In genomic region chr19:45130888-45131615, GRCh38 we compare ENCODE assay signal across 8 cellular contexts. TPM values are rescaled to one million over a fixed set of nuclear protein-coding genes. Genes with fewer than 3 reads are reported as not detected.
DNase-seq lines count a peak whose midpoint lies in the region; ATAC-seq, FAIRE-seq and TF ChIP-seq lines count a peak whose summit lies in the region.

No MANE protein-coding gene starts in this region.

- no peak for FAIRE-seq in frontal cortex (lab: Jason Lieb, UNC)

- H3K4me3 ChIP-seq in heart left ventricle, result no peak overlapping the region

- no peaks in the 10 kb centered on the region for H3K27me3 ChIP-seq in heart left ventricle

- peak in 2 of 12 donors; percentile 6 to 13 for TF ChIP-seq CTCF in heart left ventricle (IDR thresholded peaks at IDR 0.05)

- DNase-seq in heart left ventricle, result no peak
- DNase-seq in left ventricle myocardium superior, result no peak
- DNase-seq in NCI-H345 treated with DMSO at 0.1 percent for 48 hours (lab: John Stamatoyannopoulos, UW; ENCODE audit: unreplicated experiment), result peak; percentile 92
- no peak for DNase-seq in frontal cortex (ENCODE audit: low spot score in 2 of 2)
- DNase-seq in T-helper 1 cell, result no peak

- WGBS in heart left ventricle, 4 donors, result 68 to 72% (median 70%) methylated on average over 12 to 13 of the region's 13 CpGs

- ATAC-seq in heart left ventricle (peak in 3 of 4 donors; percentile 26 to 34 (median 28)), left ventricle myocardium superior (no peak), GM19035 (IDR thresholded peaks at IDR 0.05; ENCODE audit: unreplicated experiment) (no peak)

- H3K36me3 ChIP-seq in heart left ventricle, result no peaks in the 10 kb centered on the region

- H3K9me3 ChIP-seq in heart left ventricle, result no peaks in the 10 kb centered on the region

- no peak overlapping the region for H3K27ac ChIP-seq in heart left ventricle
- H3K27ac ChIP-seq in cingulate gyrus (ENCODE audit: low read depth, low read length), result peak overlapping the region; percentile 47
- peak overlapping the region; percentile 44 for H3K27ac ChIP-seq in temporal lobe (ENCODE audit: low read depth, low read length)

- peaks cover 0 to 5% (median under 1%) of the 10 kb centered on the region in 12 donors for H3K4me1 ChIP-seq in heart left ventricle

- no peak for TF ChIP-seq POLR2A in heart left ventricle (IDR thresholded peaks at IDR 0.05)

- intact Hi-C loops in heart left ventricle (cut with DNase I), result no loop called here
- intact Hi-C loops in left ventricle myocardium superior (cut with micrococcal nuclease), result no loop called here

RNA-seq across cellular contexts. Expression of gene NKPD1, which starts 29.7 kb away (rescaled TPM):
- total RNA-seq in heart left ventricle, result under 1 TPM in 3 of 9 donors, not detected in 6; 0.09 to 0.28 (median 0.09) TPM
- polyA plus RNA-seq in heart left ventricle, result under 1 TPM in 1 of 2 donors, not detected in 1; 0.18 TPM
- total RNA-seq in left ventricle myocardium superior, result 0.07 TPM
- total RNA-seq in temporal lobe, result 0.49 TPM
- total RNA-seq in frontal cortex, result 1.2 TPM

RNA-seq across cellular contexts. Expression of gene PPP1R37, which starts 38.1 kb away (rescaled TPM):
- total RNA-seq in heart left ventricle (10 to 100 TPM; 16.0 to 33.7 (median 17.1) TPM), left ventricle myocardium superior (16.0 TPM), temporal lobe (18.9 TPM), frontal cortex (24.1 TPM)
- polyA plus RNA-seq in heart left ventricle, result 10 to 100 TPM; 24.0 to 27.9 TPM

RNA-seq across cellular contexts. Expression of gene TRAPPC6A, which starts 47.0 kb away (rescaled TPM):
- total RNA-seq in heart left ventricle (10 to 100 TPM in 8 of 9 donors, 1 to 10 TPM in 1; 7.7 to 22.8 (median 18.6) TPM), left ventricle myocardium superior (13.7 TPM), temporal lobe (2.7 TPM), frontal cortex (2.9 TPM)
- 10 to 100 TPM; 12.3 to 19.2 TPM for polyA plus RNA-seq in heart left ventricle

RNA-seq across cellular contexts. Expression of gene BLOC1S3, which starts 47.5 kb away (rescaled TPM):
- total RNA-seq in heart left ventricle (1 to 10 TPM; 2.9 to 8.1 (median 4.8) TPM), left ventricle myocardium superior (6.0 TPM), temporal lobe (3.4 TPM), frontal cortex (3.3 TPM)
- polyA plus RNA-seq in heart left ventricle, result 1 to 10 TPM; 2.0 to 8.0 TPM

RNA-seq across cellular contexts. Expression of gene GEMIN7, which starts 52.0 kb away (rescaled TPM):
- total RNA-seq in heart left ventricle (10 to 100 TPM; 11.4 to 22.0 (median 17.0) TPM), left ventricle myocardium superior (14.4 TPM), temporal lobe (5.9 TPM), frontal cortex (11.8 TPM)
- polyA plus RNA-seq in heart left ventricle, result 10 to 100 TPM; 25.0 to 40.8 TPM

Comparison
In these comparisons a context has a peak if more than half of its experiments do, and no peak if none do; other contexts are left out.
1. ATAC-seq: peak in heart left ventricle (3 of 4); none in left ventricle myocardium superior (single experiment) and GM19035 (single experiment).
2. H3K27ac ChIP-seq: peak in cingulate gyrus (single experiment) and temporal lobe (single experiment); none in heart left ventricle (0 of 12).